ENCODE assay signal across 8 cellular contexts in the genomic region with DNA sequence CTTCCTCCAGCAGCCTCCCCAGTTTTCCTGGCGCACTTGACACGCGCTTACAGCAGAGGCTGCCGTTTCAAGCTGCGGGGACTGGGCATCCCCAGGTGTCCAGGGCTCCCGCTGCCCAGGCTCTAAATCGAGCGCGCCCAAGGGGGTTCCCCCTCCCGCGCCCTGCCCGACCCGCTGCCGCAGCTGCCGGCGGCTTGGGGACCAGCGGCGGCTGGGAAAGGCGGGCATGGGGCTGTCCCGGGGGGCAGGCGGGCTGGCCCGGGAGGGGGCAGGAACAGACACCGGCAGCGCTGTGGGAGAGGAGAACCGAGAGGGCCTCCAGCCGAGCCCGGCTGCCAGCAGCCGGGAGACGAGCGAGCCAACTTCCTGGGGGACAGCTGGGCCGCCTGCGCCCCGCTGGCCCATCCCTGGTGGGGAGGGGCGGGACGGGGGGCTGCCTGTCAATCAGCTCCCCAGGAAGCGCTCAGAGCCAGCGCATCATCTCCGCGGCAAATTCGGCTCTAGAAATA. TPM values are rescaled to one million over a fixed set of nuclear protein-coding genes. Genes with fewer than 3 reads are reported as not detected.
DNase-seq lines count a peak whose midpoint lies in the region; ATAC-seq and TF ChIP-seq lines count a peak whose summit lies in the region.
"Had no signal": no experiment of that assay in that cellular context is flagged by ENCODE, and none has a peak within 500 bp of the region (broad histone marks: within the 10 kb centered on the region; RNA-seq: fewer than 3 reads in every experiment).

No MANE protein-coding gene starts in this region.

- TF ChIP-seq CTCF in esophagus squamous epithelium (IDR thresholded peaks at IDR 0.05) (no peak), thyroid gland (IDR thresholded peaks at IDR 0.05) (no peak)

- WGBS in esophagus squamous epithelium, 2 donors = 2% methylated on average over 11 of the region's 40 CpGs; no CpG with 5 or more reads in 1 of the 2 donors
- WGBS in thyroid gland, 2 donors = 0 to 2% methylated on average over 16 to 18 of the region's 40 CpGs

- H3K9ac ChIP-seq in rectal smooth muscle tissue (ENCODE audit: low read length) = no peak overlapping the region

- no peaks in the 10 kb centered on the region for H3K36me3 ChIP-seq in esophagus squamous epithelium
- no peaks in the 10 kb centered on the region for H3K36me3 ChIP-seq in rectal smooth muscle tissue (ENCODE audit: control insufficient read depth, insufficient read depth, low read length)
- no peaks in the 10 kb centered on the region for H3K36me3 ChIP-seq in thyroid gland

- H3K4me1 ChIP-seq in esophagus squamous epithelium (peaks cover 6 to 14% (median 8%) of the 10 kb centered on the region in 3 donors), rectal smooth muscle tissue (ENCODE audit: control insufficient read depth, insufficient read depth, low read length) (no peaks in the 10 kb centered on the region), thyroid gland (peaks cover 8 to 9% of the 10 kb centered on the region in 2 donors)

- no peak for TF ChIP-seq POLR2A in esophagus squamous epithelium (IDR thresholded peaks at IDR 0.05)
- TF ChIP-seq POLR2A in thyroid gland (IDR thresholded peaks at IDR 0.05) = no peak

- intact Hi-C loops in esophagus squamous epithelium (cut with DNase I) = no loop called here
- intact Hi-C loops in thyroid gland (cut with DNase I) = no loop called here

- peak overlapping the region in 3 of 4 donors; percentile 18 to 57 (median 35) for H3K4me3 ChIP-seq in esophagus squamous epithelium
- H3K4me3 ChIP-seq in rectal smooth muscle tissue (ENCODE audit: low read length) = peak overlapping the region; percentile 46
- peak overlapping the region in 1 of 3 donors; percentile 4 for H3K4me3 ChIP-seq in thyroid gland (replicated peaks in 1 of 3)

- H3K9me3 ChIP-seq in esophagus squamous epithelium (no peaks in the 10 kb centered on the region), thyroid gland (no peaks in the 10 kb centered on the region)

- DNase-seq in NCI-H2171 (lab: John Stamatoyannopoulos, UW) = peak; percentile 36
- no peak for DNase-seq in esophagus squamous epithelium (lab: John Stamatoyannopoulos, UW)
- no peak for DNase-seq in thyroid gland
- no peak for DNase-seq in GOT3 (lab: John Stamatoyannopoulos, UW)
- DNase-seq: foreskin fibroblast had no signal

- H3K27me3 ChIP-seq in esophagus squamous epithelium = peaks cover 5 to 85% (median 10%) of the 10 kb centered on the region in 4 donors
- H3K27me3 ChIP-seq in rectal smooth muscle tissue (ENCODE audit: control insufficient read depth, insufficient read depth, low read length) = peaks cover 21% of the 10 kb centered on the region
- peaks cover 12% of the 10 kb centered on the region for H3K27me3 ChIP-seq in thyroid gland

- H3K27ac ChIP-seq in esophagus squamous epithelium (no peak overlapping the region), rectal smooth muscle tissue (ENCODE audit: low read depth, low read length) (no peak overlapping the region), thyroid gland (no peak overlapping the region)

- peak; percentile 46 for ATAC-seq in GM21825 (IDR thresholded peaks at IDR 0.05; ENCODE audit: unreplicated experiment)
- no peak for ATAC-seq in HG03354 (IDR thresholded peaks at IDR 0.05; ENCODE audit: poor library complexity, severe bottlenecking, unreplicated experiment)

RNA-seq across cellular contexts. Expression of a gene that starts 14.9 kb away (rescaled TPM):
- total RNA-seq in esophagus squamous epithelium (1 to 10 TPM in 1 of 4 donors, under 1 TPM in 2, not detected in 1; 0.38 to 1.1 (median 0.44) TPM), thyroid gland (under 1 TPM; 0.13 to 0.67 (median 0.40) TPM)

RNA-seq across cellular contexts. Expression of a gene that starts 40.9 kb away (rescaled TPM):
- total RNA-seq in esophagus squamous epithelium (10 to 100 TPM in 3 of 4 donors, 1 to 10 TPM in 1; 9.4 to 29.4 (median 23.0) TPM), thyroid gland (10 to 100 TPM; 68.8 to 97.3 (median 81.4) TPM)

RNA-seq across cellular contexts. Expression of a gene that starts 52.4 kb away (rescaled TPM):
- total RNA-seq in esophagus squamous epithelium (10 to 100 TPM; 53.4 to 92.3 (median 65.8) TPM), thyroid gland (100 to 1,000 TPM; 113 to 203 (median 147) TPM)

RNA-seq across cellular contexts. Expression of a gene that starts 53.5 kb away (rescaled TPM):
- total RNA-seq in esophagus squamous epithelium (10 to 100 TPM in 3 of 4 donors, 1 to 10 TPM in 1; 9.2 to 21.9 (median 14.8) TPM), thyroid gland (10 to 100 TPM; 22.7 to 42.9 (median 31.9) TPM)
